21 cellular contexts compared by ENCODE assay signal in the genomic region with DNA sequence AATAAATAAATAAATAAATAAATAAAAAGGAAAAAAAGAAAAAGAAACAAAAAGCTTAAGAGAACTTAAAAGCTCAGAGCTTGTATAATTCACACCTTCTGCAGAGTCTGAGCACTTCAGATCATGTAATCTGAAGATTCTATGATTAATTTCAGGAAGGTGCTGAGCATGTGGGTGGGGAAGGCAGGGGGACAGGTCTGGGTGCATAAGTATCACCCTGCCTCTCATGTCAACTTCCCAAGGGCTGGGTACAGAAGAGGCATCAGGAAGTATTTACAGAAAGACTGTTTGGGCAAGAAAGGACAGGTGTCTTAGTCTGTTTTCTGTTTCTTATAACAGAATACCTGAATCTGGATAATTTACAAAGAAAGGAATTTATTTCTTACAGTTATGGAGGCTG. TPM values are rescaled to one million over a fixed set of nuclear protein-coding genes. Genes with fewer than 3 reads are reported as not detected.
DNase-seq lines count a peak whose midpoint lies in the region; ATAC-seq, FAIRE-seq and TF ChIP-seq lines count a peak whose summit lies in the region.
"Had no signal": no experiment of that assay in that cellular context is flagged by ENCODE, and none has a peak within 500 bp of the region (broad histone marks: within the 10 kb centered on the region; RNA-seq: fewer than 3 reads in every experiment).

No MANE protein-coding gene starts in this region.

- FAIRE-seq in GM12892 (lab: Jason Lieb, UNC) = peak; percentile 42
- FAIRE-seq: G401.6, GM19239, HepG2, HTR-8/SVneo had no signal

- H3K9me3 ChIP-seq in OCI-LY3 (ENCODE audit: insufficient read depth, low read length) = no peaks in the 10 kb centered on the region

- H3K4me3 ChIP-seq in OCI-LY3 (ENCODE audit: low read length) = no peak overlapping the region
- no peak overlapping the region for H3K4me3 ChIP-seq in epithelial cell of esophagus (ENCODE audit: low read length)
- H3K4me3 ChIP-seq: BLaER1 treated with 17β-estradiol and CSF1 and Interleukin-3, amounts not matched to agents 10 nM and 100 nM had no signal

- no peaks in the 10 kb centered on the region for H4K20me1 ChIP-seq in OCI-LY3 (ENCODE audit: insufficient read depth, low read length)
- H4K20me1 ChIP-seq: BLaER1 treated with 17β-estradiol and CSF1 and Interleukin-3, amounts not matched to agents 10 nM and 100 nM had no signal

- no peak for TF ChIP-seq POLR2A in GM12892 (IDR thresholded peaks at IDR 0.05; ENCODE audit: low read depth, low read length)

- H2AFZ ChIP-seq in OCI-LY3 (ENCODE audit: low read depth, low read length) = peak overlapping the region; percentile 7; the same call in 1 of the 2 replicates

- no peak for TF ChIP-seq CTCF in OCI-LY3 (IDR thresholded peaks at IDR 0.05; ENCODE audit: low read depth, low read length)
- no peak for TF ChIP-seq CTCF in epithelial cell of esophagus (IDR thresholded peaks at IDR 0.05; ENCODE audit: insufficient read depth, low read depth, low read length, missing control alignments)

- H3K79me2 ChIP-seq in OCI-LY3 (ENCODE audit: low read length) = no peaks in the 10 kb centered on the region

- H3K36me3 ChIP-seq in OCI-LY3 (replicated peaks; ENCODE audit: low read depth, low read length) = no peaks in the 10 kb centered on the region
- H3K36me3 ChIP-seq: BLaER1 treated with 17β-estradiol and CSF1 and Interleukin-3, amounts not matched to agents 10 nM and 100 nM had no signal

- no peak for ATAC-seq in stimulated activated naive B cell treated with anti-CD40 and anti-IgM and Interleukin-4, amounts not matched to agents 10 μg/mL and 1 μg/mL and 100 μg/mL, for 72 hours (replicated peaks)
- no peak for ATAC-seq in HG03571 (IDR thresholded peaks at IDR 0.05; ENCODE audit: unreplicated experiment)
- no peak for ATAC-seq in left cardiac atrium
- no peak for ATAC-seq in activated CD8-positive, alpha-beta T cell treated with anti-CD3 and anti-CD28 coated beads, Interleukin-2, amount 10 ng/mL, durations not matched to agents 7 days and 5 days
- ATAC-seq: HepG2 had no signal

- intact Hi-C loops in left cardiac atrium (cut with DNase I) = no loop called here

- no peaks in the 10 kb centered on the region for H3K36me3 Mint-ChIP-seq in stimulated activated naive B cell treated with anti-CD40 and anti-IgM and Interleukin-4, amounts not matched to agents 10 μg/mL and 1 μg/mL and 100 μg/mL, for 72 hours
- H3K36me3 Mint-ChIP-seq in activated CD8-positive, alpha-beta T cell treated with anti-CD3 and anti-CD28 coated beads, Interleukin-2, amount 10 ng/mL, durations not matched to agents 7 days and 5 days (ENCODE audit: low read depth) = no peaks in the 10 kb centered on the region

- H3K27ac Mint-ChIP-seq in stimulated activated naive B cell treated with anti-CD40 and anti-IgM and Interleukin-4, amounts not matched to agents 10 μg/mL and 1 μg/mL and 100 μg/mL, for 72 hours = peak overlapping the region; percentile 21
- no peak overlapping the region for H3K27ac Mint-ChIP-seq in activated CD8-positive, alpha-beta T cell treated with anti-CD3 and anti-CD28 coated beads, Interleukin-2, amount 10 ng/mL, durations not matched to agents 7 days and 5 days
- H3K27ac Mint-ChIP-seq: CD4-positive, alpha-beta T cell; H9 had no signal

- H3K27ac ChIP-seq in OCI-LY3 (ENCODE audit: low read length) = peak overlapping the region; percentile 98
- H3K27ac ChIP-seq: BLaER1 treated with 17β-estradiol and CSF1 and Interleukin-3, amounts not matched to agents 10 nM and 100 nM had no signal

- H3K4me2 ChIP-seq in OCI-LY3 (ENCODE audit: low read length) = peak overlapping the region; percentile 32; the same call in 1 of the 2 replicates
- H3K4me2 ChIP-seq: BLaER1 treated with 17β-estradiol and CSF1 and Interleukin-3, amounts not matched to agents 10 nM and 100 nM had no signal

- peaks cover 23 to 37% of the 10 kb centered on the region in 2 donors for H3K4me1 Mint-ChIP-seq in stimulated activated naive B cell treated with anti-CD40 and anti-IgM and Interleukin-4, amounts not matched to agents 10 μg/mL and 1 μg/mL and 100 μg/mL, for 72 hours
- H3K4me1 Mint-ChIP-seq in activated CD8-positive, alpha-beta T cell treated with anti-CD3 and anti-CD28 coated beads, Interleukin-2, amount 10 ng/mL, durations not matched to agents 7 days and 5 days (ENCODE audit: low read depth) = no peaks in the 10 kb centered on the region

- peaks cover 12 to 13% of the 10 kb centered on the region in 2 donors for H3K27me3 Mint-ChIP-seq in stimulated activated naive B cell treated with anti-CD40 and anti-IgM and Interleukin-4, amounts not matched to agents 10 μg/mL and 1 μg/mL and 100 μg/mL, for 72 hours
- H3K27me3 Mint-ChIP-seq in activated CD8-positive, alpha-beta T cell treated with anti-CD3 and anti-CD28 coated beads, Interleukin-2, amount 10 ng/mL, durations not matched to agents 7 days and 5 days (ENCODE audit: low read depth) = peaks cover 16% of the 10 kb centered on the region

- no peak overlapping the region for H3K4me3 Mint-ChIP-seq in stimulated activated naive B cell treated with anti-CD40 and anti-IgM and Interleukin-4, amounts not matched to agents 10 μg/mL and 1 μg/mL and 100 μg/mL, for 72 hours
- no peak overlapping the region for H3K4me3 Mint-ChIP-seq in activated CD8-positive, alpha-beta T cell treated with anti-CD3 and anti-CD28 coated beads, Interleukin-2, amount 10 ng/mL, durations not matched to agents 7 days and 5 days
- H3K4me3 Mint-ChIP-seq: CD4-positive, alpha-beta T cell; H9 had no signal

- peaks cover 49% of the 10 kb centered on the region for H3K4me1 ChIP-seq in OCI-LY3 (ENCODE audit: low read length)

- no peak for DNase-seq in GM12892 (ENCODE audit: insufficient read length)
- peak; percentile 74 for DNase-seq in epithelial cell of esophagus (ENCODE audit: low read depth)
- DNase-seq in stimulated activated naive B cell treated with anti-CD40 and anti-IgM and Interleukin-4, amounts not matched to agents 10 μg/mL and 1 μg/mL and 100 μg/mL, for 72 hours = no peak
- DNase-seq in left cardiac atrium = no peak
- DNase-seq in activated CD8-positive, alpha-beta T cell treated with anti-CD3 and anti-CD28 coated beads, Interleukin-2, amount 10 ng/mL, durations not matched to agents 7 days and 5 days = no peak
- DNase-seq: ACHN; Calu3; CD4-positive, alpha-beta T cell; DMS 273 treated with DMSO at 0.1 percent for 48 hours; DMS79 treated with DMSO at 0.1 percent for 48 hours; EL; GOT3; H9 had no signal

- no peaks in the 10 kb centered on the region for H3K9me3 Mint-ChIP-seq in stimulated activated naive B cell treated with anti-CD40 and anti-IgM and Interleukin-4, amounts not matched to agents 10 μg/mL and 1 μg/mL and 100 μg/mL, for 72 hours
- no peaks in the 10 kb centered on the region for H3K9me3 Mint-ChIP-seq in activated CD8-positive, alpha-beta T cell treated with anti-CD3 and anti-CD28 coated beads, Interleukin-2, amount 10 ng/mL, durations not matched to agents 7 days and 5 days (ENCODE audit: insufficient read depth)
- H3K9me3 Mint-ChIP-seq: CD4-positive, alpha-beta T cell had no signal

- CTCF ChIA-PET in activated CD8-positive, alpha-beta T cell treated with anti-CD3 and anti-CD28 coated beads, Interleukin-2, amount 10 ng/mL, durations not matched to agents 7 days and 5 days (lab: Charles Lee) = no interaction called here

- POLR2A ChIA-PET in activated CD8-positive, alpha-beta T cell treated with anti-CD3 and anti-CD28 coated beads, Interleukin-2, amount 10 ng/mL, durations not matched to agents 7 days and 5 days (lab: Charles Lee) = no interaction called here

- peak overlapping the region; percentile 89; the same call in 1 of the 2 replicates for H3K9ac ChIP-seq in OCI-LY3 (ENCODE audit: low read length)
- H3K9ac ChIP-seq: BLaER1 treated with 17β-estradiol and CSF1 and Interleukin-3, amounts not matched to agents 10 nM and 100 nM had no signal

- no peaks in the 10 kb centered on the region for H3K27me3 ChIP-seq in OCI-LY3 (ENCODE audit: low read depth, low read length)
- H3K27me3 ChIP-seq: BLaER1 treated with 17β-estradiol and CSF1 and Interleukin-3, amounts not matched to agents 10 nM and 100 nM had no signal

RNA-seq across cellular contexts. Expression of gene PADI2, which starts 20.4 kb away (rescaled TPM):
- 2.3 TPM for polyA plus RNA-seq in GM12892 (2012; ENCODE audit: missing spikeins)
- total RNA-seq in left cardiac atrium = 1 to 10 TPM in 1 of 2 donors, under 1 TPM in 1; 0.50 to 1.2 TPM
- not detected for total RNA-seq in activated CD8-positive, alpha-beta T cell treated with anti-CD3 and anti-CD28 coated beads, Interleukin-2, amount 10 ng/mL, durations not matched to agents 7 days and 5 days
- total RNA-seq: A172, HepG2 had no signal
- polyA plus RNA-seq: HepG2 had no signal
